25 cellular contexts compared by ENCODE assay signal in genomic region chr1:170290226-170290625, GRCh38.
DNase-seq lines count a peak whose midpoint lies in the region; ATAC-seq, FAIRE-seq and TF ChIP-seq lines count a peak whose summit lies in the region.
"Had no signal": no experiment of that assay in that cellular context is flagged by ENCODE, and none has a peak within 500 bp of the region (broad histone marks: within the 10 kb centered on the region; RNA-seq: fewer than 3 reads in every experiment).

No MANE protein-coding gene starts in this region.

- CTCF ChIA-PET in SK-N-SH (lab: Yijun Ruan, JAX) (no interaction called here), endothelial cell of umbilical vein (lab: Charles Lee) (no interaction called here)

- no peak overlapping the region for H4K91ac ChIP-seq in mesenchymal stem cell (ENCODE audit: low read length)

- no peak for TF ChIP-seq CTCF in SK-N-SH (IDR thresholded peaks at IDR 0.05)
- TF ChIP-seq CTCF in endothelial cell of umbilical vein (IDR thresholded peaks at IDR 0.05; ENCODE audit: extremely low read depth in 1 of 2, insufficient read depth in 1 of 2, low read depth in 1 of 2, low read length in 2 of 2) = no peak

- peaks cover 8% of the 10 kb centered on the region for H3F3A ChIP-seq in SK-N-SH (replicated peaks; ENCODE audit: insufficient read depth)

- FAIRE-seq in endothelial cell of umbilical vein (lab: Jason Lieb, UNC) = peak; percentile 4
- FAIRE-seq: GM19239, H1, HepG2 had no signal

- H3K4me2 ChIP-seq in SK-N-SH = no peak overlapping the region
- no peak overlapping the region for H3K4me2 ChIP-seq in endothelial cell of umbilical vein (ENCODE audit: insufficient read depth, low read length)
- no peak overlapping the region for H3K4me2 ChIP-seq in mesenchymal stem cell (ENCODE audit: low read length, poor library complexity, severe bottlenecking)

- POLR2A ChIA-PET in SK-N-SH (lab: Yijun Ruan, JAX) = no interaction called here
- POLR2A ChIA-PET in endothelial cell of umbilical vein (lab: Charles Lee) = no interaction called here

- no peak for TF ChIP-seq EP300 in SK-N-SH (IDR thresholded peaks at IDR 0.05; ENCODE audit: borderline replicate concordance in 1 of 2, low read depth in 1 of 2, low read length in 1 of 2)

- H4K20me1 ChIP-seq in SK-N-SH (ENCODE audit: insufficient read depth) = no peaks in the 10 kb centered on the region
- no peaks in the 10 kb centered on the region for H4K20me1 ChIP-seq in endothelial cell of umbilical vein (replicated peaks; ENCODE audit: control insufficient read depth, extremely low read depth, insufficient read depth, low read length)

- H3K36me3 ChIP-seq in SK-N-SH (replicated peaks in 1 of 2; ENCODE audit: control insufficient read depth in 1 of 2, insufficient read depth in 2 of 2, low read length in 1 of 2) (no peaks in the 10 kb centered on the region), endothelial cell of umbilical vein (ENCODE audit: control insufficient read depth in 2 of 2, extremely low read depth in 1 of 2, insufficient read depth in 2 of 2, low read length in 2 of 2) (no peaks in the 10 kb centered on the region), mesenchymal stem cell (ENCODE audit: control insufficient read depth in 1 of 2, insufficient read depth in 2 of 2, low read depth in 1 of 2, low read length in 2 of 2) (no peaks in the 10 kb centered on the region)
- H3K36me3 ChIP-seq: BE2C had no signal

- no peak overlapping the region for H3K18ac ChIP-seq in mesenchymal stem cell (ENCODE audit: low read depth in 1 of 2, low read length in 2 of 2)

- H3K27me3 ChIP-seq in SK-N-SH (ENCODE audit: insufficient read depth) (no peaks in the 10 kb centered on the region), endothelial cell of umbilical vein (ENCODE audit: control insufficient read depth in 2 of 2, insufficient read depth in 2 of 2, low read length in 2 of 2) (no peaks in the 10 kb centered on the region), mesenchymal stem cell (ENCODE audit: control insufficient read depth in 1 of 2, insufficient read depth in 1 of 2, low read length in 2 of 2) (no peaks in the 10 kb centered on the region)
- H3K27me3 ChIP-seq: BE2C had no signal

- H3K9ac ChIP-seq in SK-N-SH (no peak overlapping the region), endothelial cell of umbilical vein (replicated peaks; ENCODE audit: extremely low read depth, insufficient read depth, low read length) (no peak overlapping the region), mesenchymal stem cell (ENCODE audit: low read length) (no peak overlapping the region)

- H3K79me2 ChIP-seq in SK-N-SH (ENCODE audit: insufficient read depth) = no peaks in the 10 kb centered on the region; the same call in 1 of the 2 replicates
- no peaks in the 10 kb centered on the region for H3K79me2 ChIP-seq in endothelial cell of umbilical vein (ENCODE audit: control insufficient read depth, insufficient read depth, low read length)

- no TSS peak for BruUV-seq in endothelial cell of umbilical vein (replicated peaks; lab: Mats Ljungman, UMichigan)

- no peaks in the 10 kb centered on the region for H3K9me2 ChIP-seq in SK-N-SH

- H3K79me1 ChIP-seq in mesenchymal stem cell (replicated peaks; ENCODE audit: low read length, poor library complexity, severe bottlenecking) = no peaks in the 10 kb centered on the region

- H3K36me3 Mint-ChIP-seq in activated naive CD8-positive, alpha-beta T cell treated with anti-CD3 and anti-CD28 coated beads for 36 hours = no peaks in the 10 kb centered on the region
- H3K36me3 Mint-ChIP-seq: CD14-positive monocyte; CD8-positive, alpha-beta memory T cell had no signal

- H3K9me1 ChIP-seq in endothelial cell of umbilical vein (replicated peaks; ENCODE audit: control insufficient read depth, extremely low read depth, insufficient read depth, low read length) = no peaks in the 10 kb centered on the region

- H3K4me3 ChIP-seq in SK-N-SH (ENCODE audit: low read depth in 2 of 2, low read length in 1 of 2) (no peak overlapping the region), endothelial cell of umbilical vein (replicated peaks in 1 of 3; ENCODE audit: insufficient read depth in 1 of 3, low read depth in 1 of 3, low read length in 3 of 3) (no peak overlapping the region), mesenchymal stem cell (ENCODE audit: insufficient read depth in 1 of 2, low read depth in 1 of 2, low read length in 2 of 2) (no peak overlapping the region)

- dilution Hi-C loops in endothelial cell of umbilical vein (cut with MboI; ENCODE audit: extremely low pct_ligation_motif_present, low sequenced_read_pairs) = no loop called here

- H3K23ac ChIP-seq in mesenchymal stem cell (ENCODE audit: low read length in 2 of 2) = no peak overlapping the region

- H2AK5ac ChIP-seq in mesenchymal stem cell (ENCODE audit: low read length, severe bottlenecking) = no peak overlapping the region

- no peak overlapping the region for H3K27ac Mint-ChIP-seq in activated naive CD8-positive, alpha-beta T cell treated with anti-CD3 and anti-CD28 coated beads for 36 hours
- H3K27ac Mint-ChIP-seq: CD14-positive monocyte; CD8-positive, alpha-beta memory T cell had no signal

- H2BK15ac ChIP-seq in mesenchymal stem cell (ENCODE audit: low read depth, poor library complexity, severe bottlenecking) = no peak overlapping the region

- no peak overlapping the region for H2BK5ac ChIP-seq in mesenchymal stem cell (ENCODE audit: low read depth, low read length, poor library complexity, severe bottlenecking)

- no peak overlapping the region for H3K14ac ChIP-seq in mesenchymal stem cell (ENCODE audit: low read length in 2 of 2)

- no peak overlapping the region for H4K8ac ChIP-seq in mesenchymal stem cell (ENCODE audit: low read length)

- no peak overlapping the region for H3K4ac ChIP-seq in mesenchymal stem cell (ENCODE audit: low read depth in 1 of 2, low read length in 2 of 2)

- no peak overlapping the region for H2BK120ac ChIP-seq in mesenchymal stem cell (ENCODE audit: low read depth, low read length)

- H3K27ac ChIP-seq in SK-N-SH (ENCODE audit: low read depth in 2 of 2, low read length in 1 of 2) = peak overlapping the region in 1 of 2 experiments; percentile 75; a peak in 2 of 4 replicates
- H3K27ac ChIP-seq in endothelial cell of umbilical vein (ENCODE audit: insufficient read depth, low read depth, low read length) = no peak overlapping the region
- no peak overlapping the region for H3K27ac ChIP-seq in mesenchymal stem cell (ENCODE audit: low read length, poor library complexity, severe bottlenecking)
- H3K27ac ChIP-seq: RWPE1 had no signal

- H3K4me1 ChIP-seq in SK-N-SH (ENCODE audit: control insufficient read depth in 1 of 2, insufficient read depth in 2 of 2, low read depth in 1 of 2, low read length in 1 of 2) = peaks cover 0 to 4% of the 10 kb centered on the region in 2 experiments; a peak in 2 of 4 replicates
- no peaks in the 10 kb centered on the region for H3K4me1 ChIP-seq in endothelial cell of umbilical vein (ENCODE audit: control insufficient read depth, extremely low read depth, insufficient read depth, low read length)
- H3K4me1 ChIP-seq in mesenchymal stem cell (ENCODE audit: control insufficient read depth, insufficient read depth, low read depth, low read length) = no peaks in the 10 kb centered on the region
- H3K4me1 ChIP-seq: BE2C had no signal

- ATAC-seq in HG03520 (IDR thresholded peaks at IDR 0.05; ENCODE audit: unreplicated experiment) = no peak
- ATAC-seq: HepG2, Panc1 had no signal

- H2AFZ ChIP-seq in SK-N-SH (ENCODE audit: low read depth) (peak overlapping the region; percentile 24; the same call in 1 of the 2 replicates), endothelial cell of umbilical vein (ENCODE audit: low read depth, low read length) (no peak overlapping the region), mesenchymal stem cell (ENCODE audit: low read depth, low read length) (no peak overlapping the region)

- H3K27me3 Mint-ChIP-seq in activated naive CD8-positive, alpha-beta T cell treated with anti-CD3 and anti-CD28 coated beads for 36 hours = peaks cover 24% of the 10 kb centered on the region

- intact Hi-C loops in endothelial cell of umbilical vein (cut with micrococcal nuclease) = loop anchor here (10.0 kb wide), 1 partner anchor 365 kb away; no protein-coding TSS in a partner anchor

- TF ChIP-seq RAD21 in SK-N-SH (IDR thresholded peaks at IDR 0.05; ENCODE audit: low read length) = no peak

- DNase-seq in SK-N-SH (no peak), endothelial cell of umbilical vein (ENCODE audit: low read depth, low spot score) (no peak), mesenchymal stem cell (peak; percentile 25), NCI-H1105 (lab: John Stamatoyannopoulos, UW) (no peak), activated gamma-delta T cell treated with Interleukin-2 at 50 U/mL for 16 hours (no peak)
- DNase-seq in activated naive CD8-positive, alpha-beta T cell treated with anti-CD3 and anti-CD28 coated beads for 36 hours = no peak
- DNase-seq: BE2C; CD8-positive, alpha-beta memory T cell; DMS79 treated with DMSO at 0.1 percent for 48 hours; HCEC 1CT; KBM-7; MV-4-11; NCI-H1105 treated with DMSO at 0.1 percent for 48 hours; NCI-H146; NCI-H1930; NCI-H510A; NCI-H69; SHP77 had no signal

- H2BK12ac ChIP-seq in mesenchymal stem cell (ENCODE audit: low read length in 2 of 2) = no peak overlapping the region

- H3K9me3 Mint-ChIP-seq in activated naive CD8-positive, alpha-beta T cell treated with anti-CD3 and anti-CD28 coated beads for 36 hours = no peaks in the 10 kb centered on the region

- TF ChIP-seq POLR2A in endothelial cell of umbilical vein (IDR thresholded peaks at IDR 0.05; ENCODE audit: low read depth, low read length) = no peak

- no peaks in the 10 kb centered on the region for H3K4me1 Mint-ChIP-seq in activated naive CD8-positive, alpha-beta T cell treated with anti-CD3 and anti-CD28 coated beads for 36 hours
- H3K4me1 Mint-ChIP-seq: CD14-positive monocyte; CD8-positive, alpha-beta memory T cell had no signal

- WGBS in SK-N-SH (ENCODE audit: low lambda C conversion rate) = 21% methylated on average over 1 of the region's 1 CpG
- WGBS in mesenchymal stem cell = 82% methylated on average over 1 of the region's 1 CpG

- H3K4me3 Mint-ChIP-seq in activated naive CD8-positive, alpha-beta T cell treated with anti-CD3 and anti-CD28 coated beads for 36 hours = no peak overlapping the region
- H3K4me3 Mint-ChIP-seq: CD14-positive monocyte; CD8-positive, alpha-beta memory T cell had no signal

- H3K9me3 ChIP-seq in SK-N-SH (no peaks in the 10 kb centered on the region), endothelial cell of umbilical vein (replicated peaks; ENCODE audit: control insufficient read depth, insufficient read depth, low read length) (no peaks in the 10 kb centered on the region), mesenchymal stem cell (ENCODE audit: control insufficient read depth, low read length) (no peaks in the 10 kb centered on the region)
- H3K9me3 ChIP-seq: BE2C had no signal

TF ChIP-seq in endothelial cell of umbilical vein, 7 proteins besides CTCF, POLR2A, EP300 and RAD21 (continues in another document):
- no peak for TF ChIP-seq EZH2 (IDR thresholded peaks at IDR 0.05; ENCODE audit: borderline replicate concordance, low read depth, low read length, severe bottlenecking)
- TF ChIP-seq FOS (IDR thresholded peaks at IDR 0.05; ENCODE audit: borderline replicate concordance, insufficient read depth, low read length) = no peak
- no peak for TF ChIP-seq MAX (IDR thresholded peaks at IDR 0.05; ENCODE audit: insufficient read depth, insufficient read length)
